ENCODE assay signal across 14 cellular contexts in genomic region chr20:17608701-17609497, GRCh38. TPM values are rescaled to one million over a fixed set of nuclear protein-coding genes. Genes with fewer than 3 reads are reported as not detected.
DNase-seq lines count a peak whose midpoint lies in the region; ATAC-seq and TF ChIP-seq lines count a peak whose summit lies in the region.
"Had no signal": no experiment of that assay in that cellular context is flagged by ENCODE, and none has a peak within 500 bp of the region (broad histone marks: within the 10 kb centered on the region; RNA-seq: fewer than 3 reads in every experiment).

No MANE protein-coding gene starts in this region.

- H2BK20ac ChIP-seq in IMR-90 (ENCODE audit: low read depth, low read length): no peak overlapping the region

- DNase-seq in CD8-positive, alpha-beta T cell: no peak
- DNase-seq in IMR-90 (no peak), sigmoid colon (peak; percentile 29), nucleus accumbens (lab: John Stamatoyannopoulos, UW) (no peak), G401 (ENCODE audit: low spot score) (no peak)
- no peak for DNase-seq in effector memory CD4-positive, alpha-beta T cell
- DNase-seq: activated CD4-positive, alpha-beta T cell treated with anti-CD3 and anti-CD28 coated beads for 48 hours; activated effector memory CD4-positive, alpha-beta T cell treated with Interleukin-2 at 50 U/mL for 16 hours; caudate nucleus; kidney glomerular epithelial cell; NCI-H2107; NCI-H748 treated with DMSO at 0.1 percent for 48 hours had no signal

- peaks cover 43% of the 10 kb centered on the region for H3K4me1 Mint-ChIP-seq in CD8-positive, alpha-beta T cell (ENCODE audit: low read depth)

- dilution Hi-C loops in IMR-90 (cut with HindIII; ENCODE audit: low sequenced_read_pairs, unreplicated experiment): no loop called here

- ATAC-seq in CD8-positive, alpha-beta T cell: no peak
- ATAC-seq in IMR-90 (ENCODE audit: low read depth) (no peak), GM19452 (IDR thresholded peaks at IDR 0.05; ENCODE audit: unreplicated experiment) (no peak)

- H2AK9ac ChIP-seq in IMR-90 (replicated peaks; ENCODE audit: low read depth, low read length, poor library complexity): no peak overlapping the region

- H2AFZ ChIP-seq in IMR-90 (replicated peaks; ENCODE audit: low read length, poor library complexity): no peak overlapping the region

- no peak overlapping the region for H2AK5ac ChIP-seq in IMR-90 (ENCODE audit: low read depth, low read length)

- TF ChIP-seq POLR2A in IMR-90 (IDR thresholded peaks at IDR 0.05; ENCODE audit: low read depth, low read length) (0 out of 2 replicates have a peak, but pooled peaks have one; percentile 9), sigmoid colon (IDR thresholded peaks at IDR 0.05) (no peak)

- no peak overlapping the region for H4K5ac ChIP-seq in IMR-90 (ENCODE audit: low read depth, low read length)

- peaks cover 8 to 69% of the 10 kb centered on the region in 2 experiments; a peak in 3 of 4 replicates for H3K79me1 ChIP-seq in IMR-90 (ENCODE audit: low read depth in 1 of 2, low read length in 2 of 2)

- H3K9ac ChIP-seq in IMR-90 (ENCODE audit: low read depth, low read length): no peak overlapping the region

- no peak overlapping the region for H3K56ac ChIP-seq in IMR-90 (ENCODE audit: extremely low read depth, insufficient read depth, low read length)

- TF ChIP-seq EP300 in sigmoid colon (IDR thresholded peaks at IDR 0.05): no peak

- H3K4ac ChIP-seq in IMR-90 (ENCODE audit: low read depth, low read length): no peak overlapping the region

- no peak overlapping the region for H4K8ac ChIP-seq in IMR-90 (ENCODE audit: low read depth in 2 of 2, low read length in 2 of 2)

- H3K14ac ChIP-seq in IMR-90 (replicated peaks; ENCODE audit: low read depth, low read length): no peak overlapping the region

- H4K20me1 ChIP-seq in IMR-90 (ENCODE audit: insufficient read depth, low read length): peaks cover 80% of the 10 kb centered on the region

- no peak overlapping the region for H4K91ac ChIP-seq in IMR-90 (ENCODE audit: insufficient read depth, low read depth, low read length)

- in situ Hi-C loops in IMR-90 (cut with MboI; ENCODE audit: low sequenced_read_pairs) (no loop called here), G401 (cut with HindIII; ENCODE audit: low sequenced_read_pairs) (no loop called here)

- WGBS in IMR-90 (ENCODE audit: extremely low coverage in 2 of 2, insufficient read length in 1 of 2), 2 experiments: no CpG with 5 or more reads among the region's 3 CpGs
- 88 to 93% methylated on average over 3 of the region's 3 CpGs for WGBS in sigmoid colon, 2 donors

- H3K23ac ChIP-seq in IMR-90 (ENCODE audit: low read depth, low read length): no peak overlapping the region

- no peak overlapping the region for H2BK120ac ChIP-seq in IMR-90 (ENCODE audit: low read depth, low read length)

- no peaks in the 10 kb centered on the region for H3K9me3 ChIP-seq in CD8-positive, alpha-beta T cell (ENCODE audit: low read length)
- H3K9me3 ChIP-seq in IMR-90 (ENCODE audit: control insufficient read depth, insufficient read depth, low read length): no peaks in the 10 kb centered on the region
- no peaks in the 10 kb centered on the region for H3K9me3 ChIP-seq in effector memory CD4-positive, alpha-beta T cell (ENCODE audit: control insufficient read depth, low read length)
- no peaks in the 10 kb centered on the region for H3K9me3 ChIP-seq in sigmoid colon
- H3K9me3 ChIP-seq: suprapubic skin had no signal

- H2BK15ac ChIP-seq in IMR-90 (ENCODE audit: low read depth, low read length): no peak overlapping the region

- no peaks in the 10 kb centered on the region for H3K27me3 ChIP-seq in CD8-positive, alpha-beta T cell (ENCODE audit: insufficient read depth, low read length)
- H3K27me3 ChIP-seq in IMR-90 (ENCODE audit: control insufficient read depth, insufficient read depth, low read length) (no peaks in the 10 kb centered on the region), sigmoid colon (no peaks in the 10 kb centered on the region)
- no peaks in the 10 kb centered on the region for H3K27me3 ChIP-seq in effector memory CD4-positive, alpha-beta T cell (replicated peaks; ENCODE audit: control insufficient read depth, insufficient read depth, low read length, poor library complexity, severe bottlenecking)
- H3K27me3 ChIP-seq: suprapubic skin had no signal

- TF ChIP-seq CTCF in CD8-positive, alpha-beta T cell (IDR thresholded peaks at IDR 0.05): no peak
- TF ChIP-seq CTCF in IMR-90 (conservative IDR thresholded peaks at IDR 0.05; ENCODE audit: low read depth, low read length) (no peak), sigmoid colon (IDR thresholded peaks at IDR 0.05) (no peak)

- POLR2A ChIA-PET in CD8-positive, alpha-beta T cell (lab: Charles Lee): interaction anchor here (2.7 kb wide), 1 partner anchor 38 kb away, joined by 33 read pairs; the partner anchor contains the start of gene DSTN
- POLR2A ChIA-PET in IMR-90 (lab: Charles Lee; ENCODE audit: unreplicated experiment): no interaction called here

- H2BK5ac ChIP-seq in IMR-90 (ENCODE audit: low read depth, low read length, poor library complexity, severe bottlenecking): no peak overlapping the region

- peaks cover 41% of the 10 kb centered on the region for H3K4me1 ChIP-seq in CD8-positive, alpha-beta T cell (ENCODE audit: insufficient read depth, low read length)
- H3K4me1 ChIP-seq in IMR-90 (ENCODE audit: control insufficient read depth, insufficient read depth, low read length) (peaks cover 4% of the 10 kb centered on the region; the same call in 1 of the 2 replicates), sigmoid colon (peaks cover 0 to 99% (median 97%) of the 10 kb centered on the region in 4 donors)
- H3K4me1 ChIP-seq in effector memory CD4-positive, alpha-beta T cell (ENCODE audit: control insufficient read depth, insufficient read depth, low read length, poor library complexity, severe bottlenecking): peaks cover 39% of the 10 kb centered on the region

- intact Hi-C loops in CD8-positive, alpha-beta T cell (cut with DNase I, micrococcal nuclease): loop anchor here in 1 of 2 experiments (1.0 kb wide), 1 partner anchor 9 kb away; no protein-coding TSS in a partner anchor
- intact Hi-C loops in IMR-90 (cut with micrococcal nuclease) (loop anchor here (2.0 to 5.0 kb wide), 2 partner anchors 37 to 72 kb away; partner anchors contain the start of gene DSTN), sigmoid colon (cut with DNase I) (no loop called here)

- H3K18ac ChIP-seq in IMR-90 (ENCODE audit: low read depth, low read length): no peak overlapping the region

- H3K27ac ChIP-seq in CD8-positive, alpha-beta T cell (ENCODE audit: low read depth, low read length): peak overlapping the region; percentile 6
- H3K27ac ChIP-seq in IMR-90 (ENCODE audit: insufficient read depth, low read length): no peak overlapping the region
- peak overlapping the region; percentile 42 for H3K27ac ChIP-seq in effector memory CD4-positive, alpha-beta T cell (ENCODE audit: insufficient read depth, low read length, poor library complexity, severe bottlenecking)
- peak overlapping the region; percentile 86 to 100 (median 92) for H3K27ac ChIP-seq in sigmoid colon

- CTCF ChIA-PET in CD8-positive, alpha-beta T cell (lab: Charles Lee): interaction anchor here (2.4 kb wide), 1 partner anchor 38 kb away, joined by 12 read pairs; the partner anchor contains the start of gene DSTN
- CTCF ChIA-PET in IMR-90 (lab: Yijun Ruan, JAX): no interaction called here

- no peak for TF ChIP-seq RAD21 in IMR-90 (IDR thresholded peaks at IDR 0.05; ENCODE audit: low read length)

- no peaks in the 10 kb centered on the region for H3K27me3 Mint-ChIP-seq in CD8-positive, alpha-beta T cell (ENCODE audit: low read depth)

- H3K9me1 ChIP-seq in IMR-90 (ENCODE audit: insufficient read depth, low read length): no peaks in the 10 kb centered on the region

- no peaks in the 10 kb centered on the region for H3K9me3 Mint-ChIP-seq in CD8-positive, alpha-beta T cell

- H3K27ac Mint-ChIP-seq in CD8-positive, alpha-beta T cell: peak overlapping the region; percentile 90

- H3K4me2 ChIP-seq in IMR-90 (ENCODE audit: low read depth, low read length): no peak overlapping the region

- H3K4me3 ChIP-seq in CD8-positive, alpha-beta T cell (ENCODE audit: low read depth, low read length): no peak overlapping the region
- no peak overlapping the region for H3K4me3 ChIP-seq in IMR-90 (ENCODE audit: insufficient read depth, low read depth, low read length)
- H3K4me3 ChIP-seq in effector memory CD4-positive, alpha-beta T cell (ENCODE audit: insufficient read depth, low read depth, low read length, poor library complexity, severe bottlenecking): no peak overlapping the region
- no peak overlapping the region for H3K4me3 ChIP-seq in sigmoid colon
- H3K4me3 ChIP-seq: suprapubic skin had no signal

- no peak overlapping the region for H3K4me3 Mint-ChIP-seq in CD8-positive, alpha-beta T cell

- peaks cover 34% of the 10 kb centered on the region for H3K36me3 Mint-ChIP-seq in CD8-positive, alpha-beta T cell

- no TSS peak for BruUV-seq in IMR-90 (replicated peaks; lab: Mats Ljungman, UMichigan)

- no peaks in the 10 kb centered on the region for H3K36me3 ChIP-seq in CD8-positive, alpha-beta T cell (ENCODE audit: insufficient read depth, low read length)
- H3K36me3 ChIP-seq in IMR-90 (ENCODE audit: control insufficient read depth, insufficient read depth, low read length) (peaks cover 36% of the 10 kb centered on the region), sigmoid colon (peaks cover 15 to 68% (median 32%) of the 10 kb centered on the region in 4 donors)
- peaks cover 12% of the 10 kb centered on the region for H3K36me3 ChIP-seq in effector memory CD4-positive, alpha-beta T cell (ENCODE audit: control insufficient read depth, insufficient read depth, low read length)

TF ChIP-seq in IMR-90, 13 proteins besides CTCF, POLR2A, EP300 and RAD21 (continues in another document):
- TF ChIP-seq BHLHE40 (IDR thresholded peaks at IDR 0.05; ENCODE audit: low read depth, low read length) (no peak), FOS (IDR thresholded peaks at IDR 0.05; ENCODE audit: low read depth, low read length) (no peak), USF2 (IDR thresholded peaks at IDR 0.05; ENCODE audit: low read depth, low read length) (no peak), NFE2L2 (IDR thresholded peaks at IDR 0.05; ENCODE audit: low read depth, low read length) (no peak)

RNA-seq across cellular contexts. Expression of gene DSTN, which starts 39.0 kb away (rescaled TPM):
- 10 to 100 TPM; 40.5 to 42.9 TPM for total RNA-seq in CD8-positive, alpha-beta T cell
- total RNA-seq in IMR-90 (2012; rRNA removed) (221 and 383 TPM in 2 replicates), sigmoid colon (1,000 to 10,000 TPM; 1,872 to 2,237 (median 1,948) TPM)
- polyA plus RNA-seq in IMR-90 (2012; rRNA removed) (258 and 269 TPM in 2 replicates), sigmoid colon (100 to 1,000 TPM; 429 to 672 (median 586) TPM)
- 105 and 120 TPM in 2 replicates for polyA plus RNA-seq in IMR-90 (2012; cell fraction: cytosol; rRNA removed)
- 20.5 and 87.7 TPM in 2 replicates for polyA plus RNA-seq in IMR-90 (2012; cell fraction: nucleus; rRNA removed; ENCODE audit: low replicate concordance)
- total RNA-seq in G401 (2014; rRNA removed; shearing (Covaris generic)): 305 and 378 TPM in 2 replicates
